ENCODE assay signal across 22 cellular contexts in the genomic region with DNA sequence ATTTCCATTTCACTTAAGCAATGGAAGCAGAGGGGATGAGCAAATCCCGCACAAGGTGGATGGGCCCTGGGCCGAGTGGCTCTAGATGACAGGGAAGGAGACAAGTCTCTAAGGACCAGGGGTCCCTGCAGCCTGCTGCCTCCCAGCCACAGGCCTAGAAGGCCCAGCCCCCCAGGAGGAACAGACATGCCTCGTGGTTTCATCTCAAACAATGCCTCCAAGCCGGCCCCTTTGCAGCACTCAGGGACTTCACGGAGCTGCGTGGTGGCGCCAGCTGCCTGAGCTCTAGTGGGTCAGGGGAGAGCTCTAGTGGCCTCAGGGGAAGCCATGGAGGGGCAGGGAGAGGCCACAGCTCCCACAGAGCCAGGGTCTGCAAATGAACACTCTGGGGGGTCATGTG.
"Had no signal": no experiment of that assay in that cellular context is flagged by ENCODE, and none has a peak within 500 bp of the region (broad histone marks: within the 10 kb centered on the region; RNA-seq: fewer than 3 reads in every experiment).

No MANE protein-coding gene starts in this region.

- H3K4me2 ChIP-seq: hepatocyte had no signal

- H3K27me3 ChIP-seq: foreskin keratinocyte, hepatocyte, pancreas, right atrium auricular region, tibial nerve had no signal

- H3K4me1 Mint-ChIP-seq: activated naive CD8-positive, alpha-beta T cell treated with anti-CD3 and anti-CD28 coated beads, Interleukin-2, amount 10 ng/mL, durations not matched to agents 7 days and 5 days; natural killer cell had no signal

- H3K27ac Mint-ChIP-seq: activated naive CD8-positive, alpha-beta T cell treated with anti-CD3 and anti-CD28 coated beads, Interleukin-2, amount 10 ng/mL, durations not matched to agents 7 days and 5 days; natural killer cell; stimulated activated naive CD8-positive, alpha-beta T cell treated with anti-CD3 and anti-CD28 coated beads, Interleukin-15, Interleukin-2, amounts not matched to agents 100 ng/mL and 50 ng/mL, for 24 hours had no signal

- H3K4me1 ChIP-seq: foreskin keratinocyte, pancreas, psoas muscle, right atrium auricular region had no signal

- H3K9me3 ChIP-seq: pancreas, psoas muscle, right atrium auricular region, tibial nerve had no signal

- H3K27ac ChIP-seq: foreskin keratinocyte, hepatocyte, pancreas, psoas muscle, right atrium auricular region had no signal

- H3K27me3 Mint-ChIP-seq: activated naive CD8-positive, alpha-beta T cell treated with anti-CD3 and anti-CD28 coated beads, Interleukin-2, amount 10 ng/mL, durations not matched to agents 7 days and 5 days; stimulated activated naive CD8-positive, alpha-beta T cell treated with anti-CD3 and anti-CD28 coated beads, Interleukin-15, Interleukin-2, amounts not matched to agents 100 ng/mL and 50 ng/mL, for 24 hours had no signal

- ATAC-seq: activated T-cell treated with anti-CD3 and anti-CD28 coated beads, Interleukin-2, amount 50 U/mL, for 4 hours; foreskin keratinocyte; natural killer cell; pancreas; psoas muscle had no signal

- FAIRE-seq: pancreas had no signal

- H3K36me3 ChIP-seq: pancreas, right atrium auricular region had no signal

- H3K9me3 Mint-ChIP-seq: activated naive CD8-positive, alpha-beta T cell treated with anti-CD3 and anti-CD28 coated beads, Interleukin-2, amount 10 ng/mL, durations not matched to agents 7 days and 5 days; activated T-cell treated with anti-CD3 and anti-CD28 coated beads, Interleukin-2, amount 50 U/mL, for 4 hours; natural killer cell; stimulated activated naive CD8-positive, alpha-beta T cell treated with anti-CD3 and anti-CD28 coated beads, Interleukin-15, Interleukin-2, amounts not matched to agents 100 ng/mL and 50 ng/mL, for 24 hours had no signal

- DNase-seq: activated CD4-positive, alpha-beta T cell treated with anti-CD3 and anti-CD28 coated beads, Interleukin-2, amount 50 U/mL, for 48 hours; activated CD8-positive, alpha-beta memory T cell treated with anti-CD3 and anti-CD28 coated beads, Interleukin-2, amount 50 U/mL, for 48 hours; activated naive CD4-positive, alpha-beta T cell treated with Interleukin-2 at 50 U/mL for 16 hours; activated naive CD8-positive, alpha-beta T cell treated with anti-CD3 and anti-CD28 coated beads, Interleukin-2, amount 10 ng/mL, durations not matched to agents 7 days and 5 days; activated T-cell treated with anti-CD3 and anti-CD28 coated beads, Interleukin-2, amount 50 U/mL, for 4 hours; amniotic stem cell; effector CD8-positive, alpha-beta T cell; foreskin keratinocyte; kidney glomerular epithelial cell; left ventricle myocardium superior; mammary epithelial cell; midbrain; natural killer cell; psoas muscle; stimulated activated CD4-positive, alpha-beta T cell treated with anti-CD3 and anti-CD28 coated beads, Interleukin-4, amount 100 ng/mL, for 4 hours; T-helper 1 cell; T-helper 9 cell had no signal

- H3K36me3 Mint-ChIP-seq: activated naive CD8-positive, alpha-beta T cell treated with anti-CD3 and anti-CD28 coated beads, Interleukin-2, amount 10 ng/mL, durations not matched to agents 7 days and 5 days; natural killer cell had no signal

- H2AFZ ChIP-seq: hepatocyte had no signal

- H3K4me3 ChIP-seq: hepatocyte, pancreas, psoas muscle, right atrium auricular region, tibial nerve had no signal

- H3K4me3 Mint-ChIP-seq: activated naive CD8-positive, alpha-beta T cell treated with anti-CD3 and anti-CD28 coated beads, Interleukin-2, amount 10 ng/mL, durations not matched to agents 7 days and 5 days; activated T-cell treated with anti-CD3 and anti-CD28 coated beads, Interleukin-2, amount 50 U/mL, for 4 hours; natural killer cell; stimulated activated naive CD8-positive, alpha-beta T cell treated with anti-CD3 and anti-CD28 coated beads, Interleukin-15, Interleukin-2, amounts not matched to agents 100 ng/mL and 50 ng/mL, for 24 hours had no signal

- H3K79me2 ChIP-seq: hepatocyte had no signal
